13 cellular contexts compared by ENCODE assay signal in the genomic region with DNA sequence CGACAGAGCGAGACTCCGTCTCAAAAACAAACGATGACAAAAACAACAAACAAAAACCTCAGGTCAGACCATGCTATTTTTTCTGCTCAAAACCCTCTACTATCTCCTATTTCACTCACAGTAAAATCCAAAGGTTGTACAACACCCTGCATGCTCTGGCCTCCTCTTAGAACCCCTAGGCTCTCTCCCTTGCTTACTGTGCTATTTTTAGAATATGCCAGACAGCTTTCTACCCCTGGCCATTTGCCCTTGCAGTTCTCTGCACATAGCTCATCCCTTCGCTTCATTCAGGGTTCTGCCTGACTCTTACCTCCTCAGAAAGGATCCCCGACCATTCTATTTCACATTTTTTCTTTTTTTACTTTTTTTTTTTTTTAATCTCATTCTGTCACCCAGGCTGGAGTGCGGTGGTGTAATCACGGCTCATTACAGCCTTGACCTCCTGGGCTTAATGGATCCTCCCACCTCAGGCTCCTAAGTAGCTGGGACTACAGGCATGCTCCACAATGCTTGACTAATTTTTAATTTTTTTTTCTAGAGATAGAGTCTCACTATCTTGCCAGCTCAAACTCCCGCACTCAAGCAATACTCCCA. TPM values are rescaled to one million over a fixed set of nuclear protein-coding genes. Genes with fewer than 3 reads are reported as not detected.
A peak's percentile ranks its signal among the peaks of the same experiment; 100 is the strongest.
DNase-seq lines count a peak whose midpoint lies in the region; ATAC-seq and TF ChIP-seq lines count a peak whose summit lies in the region.
"Had no signal": no experiment of that assay in that cellular context is flagged by ENCODE, and none has a peak within 500 bp of the region (broad histone marks: within the 10 kb centered on the region; RNA-seq: fewer than 3 reads in every experiment).

No MANE protein-coding gene starts in this region.

- no peaks in the 10 kb centered on the region for H3K36me3 ChIP-seq in SU-DHL-6 (ENCODE audit: low read length)
- peaks cover 4 to 9% (median 8%) of the 10 kb centered on the region in 3 donors for H3K36me3 ChIP-seq in skeletal muscle tissue (ENCODE audit: control insufficient read depth in 3 of 3, insufficient read depth in 3 of 3, low read length in 3 of 3)

- H3F3A ChIP-seq in SU-DHL-6 (ENCODE audit: insufficient read depth), result peaks cover 19% of the 10 kb centered on the region; the same call in 1 of the 2 replicates

- H3K9me2 ChIP-seq in SU-DHL-6 (replicated peaks; ENCODE audit: insufficient read depth, low read length), result no peaks in the 10 kb centered on the region

- WGBS in right cardiac atrium, result 76% methylated on average over 9 of the region's 9 CpGs

- peak; percentile 1 for DNase-seq in NCI-H446 treated with DMSO at 0.1 percent for 48 hours (lab: John Stamatoyannopoulos, UW)
- no peak for DNase-seq in NCI-H446 (lab: John Stamatoyannopoulos, UW)
- DNase-seq in right cardiac atrium, result no peak
- no peak for DNase-seq in NCI-H524 (lab: John Stamatoyannopoulos, UW)
- DNase-seq in stimulated activated CD4-positive, alpha-beta T cell treated with anti-CD3 and anti-CD28 coated beads, Interleukin-4, amount 100 ng/mL, for 24 hours, result no peak
- DNase-seq: cortex of kidney, Kasumi-1, NCI-H2081 treated with DMSO at 0.1 percent for 48 hours, T-helper 9 cell had no signal

- TF ChIP-seq CTCF in SU-DHL-6 (IDR thresholded peaks at IDR 0.05; ENCODE audit: insufficient read depth, low read length, poor library complexity, severe bottlenecking), result no peak

- peak overlapping the region; percentile 16; the same call in 1 of the 2 replicates for H3K9ac ChIP-seq in SU-DHL-6 (ENCODE audit: low read length)
- H3K9ac ChIP-seq in skeletal muscle tissue (ENCODE audit: low read depth in 1 of 3, low read length in 3 of 3), result peak overlapping the region in 2 of 3 donors; percentile 3 to 70

- H3K27me3 ChIP-seq in SU-DHL-6 (ENCODE audit: low read length), result no peaks in the 10 kb centered on the region
- H3K27me3 ChIP-seq in right cardiac atrium (ENCODE audit: control insufficient read depth, insufficient read depth), result no peaks in the 10 kb centered on the region
- H3K27me3 ChIP-seq in skeletal muscle tissue (ENCODE audit: control insufficient read depth in 3 of 3, insufficient read depth in 3 of 3, low read length in 3 of 3), result no peaks in the 10 kb centered on the region

- H3K9me3 ChIP-seq in SU-DHL-6 (ENCODE audit: insufficient read depth, low read length), result no peaks in the 10 kb centered on the region
- H3K9me3 ChIP-seq in right cardiac atrium (ENCODE audit: control insufficient read depth, low read length), result no peaks in the 10 kb centered on the region
- no peaks in the 10 kb centered on the region for H3K9me3 ChIP-seq in skeletal muscle tissue (ENCODE audit: control insufficient read depth in 3 of 3, low read length in 3 of 3)

- no peak overlapping the region for H3K4me3 ChIP-seq in SU-DHL-6 (ENCODE audit: insufficient read depth, low read length, poor library complexity, severe bottlenecking)
- no peak overlapping the region for H3K4me3 ChIP-seq in right cardiac atrium (ENCODE audit: low read length)
- peak overlapping the region in 2 of 3 donors; percentile 3 to 52 for H3K4me3 ChIP-seq in skeletal muscle tissue (ENCODE audit: low read length in 3 of 3)

- H3K79me2 ChIP-seq in SU-DHL-6 (ENCODE audit: insufficient read depth, low read length), result no peaks in the 10 kb centered on the region; the same call in 1 of the 2 replicates

- peak; percentile 53 to 57 for ATAC-seq in right cardiac atrium
- no peak for ATAC-seq in HG03354 (IDR thresholded peaks at IDR 0.05; ENCODE audit: poor library complexity, severe bottlenecking, unreplicated experiment)

- no peak overlapping the region for H2AFZ ChIP-seq in SU-DHL-6 (ENCODE audit: low read depth, low read length, severe bottlenecking)

- H3K27ac ChIP-seq in SU-DHL-6 (ENCODE audit: low read depth, low read length) (peak overlapping the region; percentile 93), right cardiac atrium (ENCODE audit: low read length) (no peak overlapping the region), skeletal muscle tissue (ENCODE audit: low read depth, low read length) (no peak overlapping the region)

- intact Hi-C loops in right cardiac atrium (cut with DNase I), result no loop called here

- peak overlapping the region; percentile 54 for H3K4me2 ChIP-seq in SU-DHL-6 (ENCODE audit: low read depth, low read length, poor library complexity, severe bottlenecking)

- H3K4me1 ChIP-seq in right cardiac atrium (ENCODE audit: control insufficient read depth, insufficient read depth, low read length), result peaks cover 8% of the 10 kb centered on the region
- peaks cover 0 to 11% (median 7%) of the 10 kb centered on the region in 3 donors for H3K4me1 ChIP-seq in skeletal muscle tissue (ENCODE audit: control insufficient read depth in 3 of 3, insufficient read depth in 3 of 3, low read length in 3 of 3)

- no peaks in the 10 kb centered on the region for H4K20me1 ChIP-seq in SU-DHL-6 (ENCODE audit: low read depth, low read length)

RNA-seq across cellular contexts. Expression of a gene that starts 33.6 kb away (rescaled TPM):
- total RNA-seq in right cardiac atrium (10 to 100 TPM; 36.2 to 44.8 (median 40.7) TPM), skeletal muscle tissue (14.1 TPM)
- polyA plus RNA-seq in right cardiac atrium, result 53.6 TPM

RNA-seq across cellular contexts. Expression of a gene that starts 35.9 kb away (rescaled TPM):
- total RNA-seq in right cardiac atrium, result under 1 TPM in 1 of 4 donors, not detected in 3; 0.06 TPM
- polyA plus RNA-seq in right cardiac atrium, result not detected
- under 0.01 TPM for total RNA-seq in skeletal muscle tissue
- total RNA-seq: activated CD8-positive, alpha-beta memory T cell treated with anti-CD3 and anti-CD28 coated beads for 36 hours had no signal

RNA-seq across cellular contexts. Expression of a gene that starts 52.6 kb away (rescaled TPM):
- total RNA-seq in right cardiac atrium (under 1 TPM; 0.28 to 0.65 (median 0.59) TPM), skeletal muscle tissue (2.1 TPM)
- 0.52 TPM for polyA plus RNA-seq in right cardiac atrium

Comparison
In these comparisons a context has a peak if more than half of its experiments do, and no peak if none do; other contexts are left out.
1. H3K4me3 ChIP-seq: peak in skeletal muscle tissue (2 of 3); none in SU-DHL-6 (single experiment) and right cardiac atrium (single experiment).